ENCODE assay signal across 8 cellular contexts in the genomic region with DNA sequence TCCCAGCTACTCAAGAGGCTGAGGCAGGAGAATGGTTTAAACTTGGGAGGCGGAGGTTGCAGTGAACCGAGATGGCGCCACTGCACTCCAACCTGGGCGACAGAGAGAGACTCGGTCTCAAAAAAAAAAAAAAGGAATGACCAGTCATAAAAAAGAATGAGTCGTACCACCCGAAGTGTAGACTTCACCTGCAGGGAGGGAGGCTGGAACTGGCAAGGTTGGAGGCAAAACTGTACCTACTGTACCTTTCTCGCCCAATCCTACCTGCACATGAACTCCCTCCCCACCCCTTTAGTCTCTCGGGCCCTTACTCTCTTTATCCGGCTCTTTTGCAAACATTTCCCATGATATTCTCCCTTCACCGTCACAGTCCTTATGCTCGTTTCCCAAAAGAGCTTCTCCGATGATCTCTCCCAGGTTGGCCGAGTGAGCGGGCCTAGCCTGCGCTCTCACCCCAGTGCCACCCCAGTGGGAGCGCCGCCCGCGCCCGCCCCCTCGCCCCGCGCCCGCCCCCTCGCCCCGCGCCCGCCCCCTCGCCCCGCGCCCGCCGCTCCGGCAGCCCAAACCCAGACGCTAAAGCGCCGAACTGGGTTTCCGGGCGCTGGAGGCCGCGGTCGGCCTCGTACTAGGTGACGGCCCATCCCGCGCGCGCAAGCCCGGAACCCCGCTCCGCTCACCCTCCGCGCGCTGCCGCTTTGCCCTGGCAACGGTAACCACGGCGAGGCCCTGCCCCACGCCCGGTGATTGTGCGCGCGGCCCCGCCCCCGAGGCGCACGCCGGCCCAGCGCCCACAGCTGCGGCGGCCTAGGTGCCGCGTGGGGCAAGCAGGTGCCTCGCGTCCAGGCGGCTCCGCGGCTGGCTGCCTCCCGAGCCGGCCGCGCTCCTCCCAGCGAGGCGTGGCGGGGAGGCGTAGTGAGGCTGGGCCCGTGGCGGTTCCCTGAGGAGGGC. TPM values are rescaled to one million over a fixed set of nuclear protein-coding genes. Genes with fewer than 3 reads are reported as not detected.
DNase-seq lines count a peak whose midpoint lies in the region; ATAC-seq, FAIRE-seq and TF ChIP-seq lines count a peak whose summit lies in the region.

A gene (plus strand): TSS at position 772 of the 948 bp plus-strand sequence. CDS start 294 bp downstream, outside the sequence.

- no peak within 1 kb of the TSS for H2BK15ac ChIP-seq in H1 (ENCODE audit: low read length)

- H3K27ac ChIP-seq in H1 (ENCODE audit: low read depth, low read length), result no peak within 1 kb of the TSS

- no peak within 1 kb of the TSS for H4K5ac ChIP-seq in H1 (ENCODE audit: insufficient read length, low read depth, low read length)

- ATAC-seq in HG03354 (IDR thresholded peaks at IDR 0.05; ENCODE audit: poor library complexity, severe bottlenecking, unreplicated experiment), result peak; percentile 85
- peak; percentile 97 for ATAC-seq in activated CD8-positive, alpha-beta T cell treated with anti-CD3 and anti-CD28 coated beads, Interleukin-2, amount 10 ng/mL, durations not matched to agents 7 days and 5 days

- H3K4me1 Mint-ChIP-seq in activated CD8-positive, alpha-beta T cell treated with anti-CD3 and anti-CD28 coated beads, Interleukin-2, amount 10 ng/mL, durations not matched to agents 7 days and 5 days (ENCODE audit: low read depth), result peaks cover 26% of the 10 kb centered on the region

- peak within 1 kb of the TSS; percentile 85 to 95 for H3K4me2 ChIP-seq in H1 (ENCODE audit: insufficient read depth in 1 of 2, low read depth in 2 of 2, low read length in 2 of 2)

- no peaks in the 10 kb centered on the region for H3K79me2 ChIP-seq in H1 (ENCODE audit: control insufficient read depth in 1 of 2, insufficient read depth in 2 of 2, low read length in 2 of 2)

- H3K4me3 ChIP-seq in BJ (ENCODE audit: low read depth, low read length), result peak within 1 kb of the TSS; percentile 54
- peak within 1 kb of the TSS; percentile 53 to 69 (median 57) for H3K4me3 ChIP-seq in H1 (ENCODE audit: extremely low read depth in 1 of 4, insufficient read depth in 2 of 4, low read depth in 3 of 4, low read length in 4 of 4)
- peak within 1 kb of the TSS; percentile 40 for H3K4me3 ChIP-seq in mononuclear cell (ENCODE audit: low read length)

- H2AFZ ChIP-seq in H1 (ENCODE audit: low read length), result peak within 1 kb of the TSS; percentile 94

- CTCF ChIA-PET in BJ (lab: Yijun Ruan, JAX), result interaction anchor here (1.0 kb wide), 1 partner anchor 19 kb away, joined by 3 read pairs; no protein-coding TSS in a partner anchor
- CTCF ChIA-PET in activated CD8-positive, alpha-beta T cell treated with anti-CD3 and anti-CD28 coated beads, Interleukin-2, amount 10 ng/mL, durations not matched to agents 7 days and 5 days (lab: Charles Lee), result interaction anchor here (1.2 kb wide), 1 partner anchor 135 kb away, joined by 3 read pairs; no protein-coding TSS in a partner anchor
- CTCF ChIA-PET in H1 (lab: Charles Lee; ENCODE audit: partially characterized antibody), result interaction anchor here (1.0 to 2.1 kb wide), 7 partner anchors 12 to 146 kb away, joined by 3 to 12 read pairs (median 4); no protein-coding TSS in a partner anchor

- no peak for TF ChIP-seq EP300 in H1 (IDR thresholded peaks at IDR 0.05; ENCODE audit: borderline replicate concordance in 1 of 2, low read depth in 2 of 2, low read length in 2 of 2)

- DNase-seq in BJ (ENCODE audit: low read depth) (no peak), NCI-H526 treated with DMSO at 0.1 percent for 48 hours (lab: John Stamatoyannopoulos, UW) (peak; percentile 75), H1 (ENCODE audit: low read depth in 1 of 2, low spot score in 2 of 2) (peak in 1 of 2 experiments; percentile 77)
- peak; percentile 93 for DNase-seq in activated CD8-positive, alpha-beta T cell treated with anti-CD3 and anti-CD28 coated beads, Interleukin-2, amount 10 ng/mL, durations not matched to agents 7 days and 5 days
- peak; percentile 82 to 87 for DNase-seq in stimulated activated CD8-positive, alpha-beta memory T cell treated with anti-CD3 and anti-CD28 coated beads, Interleukin-2, amount 100 ng/mL, for 48 hours (ENCODE audit: low read depth in 2 of 2)

- no peaks in the 10 kb centered on the region for H3K79me1 ChIP-seq in H1 (ENCODE audit: low read depth, low read length)

- peak within 1 kb of the TSS; percentile 73 for H3K4me3 Mint-ChIP-seq in activated CD8-positive, alpha-beta T cell treated with anti-CD3 and anti-CD28 coated beads, Interleukin-2, amount 10 ng/mL, durations not matched to agents 7 days and 5 days

- TF ChIP-seq POLR2A in GM19099 (IDR thresholded peaks at IDR 0.05; ENCODE audit: extremely low read depth, insufficient read length, low read depth), result peak; percentile 55
- no peak for TF ChIP-seq POLR2A in H1 (IDR thresholded peaks at IDR 0.05; ENCODE audit: control extremely low read depth in 1 of 2, low read depth in 2 of 2, low read length in 2 of 2)

- no peak within 1 kb of the TSS for H4K91ac ChIP-seq in H1 (replicated peaks; ENCODE audit: insufficient read length, low read length)

- no peak within 1 kb of the TSS for H2BK120ac ChIP-seq in H1 (replicated peaks; ENCODE audit: low read depth, low read length)

- no peak; a peak in 1 of 4 replicates for TF ChIP-seq RAD21 in H1 (IDR thresholded peaks at IDR 0.05 in 1 of 2, conservative IDR thresholded peaks at IDR 0.05 in 1 of 2; ENCODE audit: low read depth in 2 of 2, low read length in 2 of 2)

- TF ChIP-seq CTCF in BJ (IDR thresholded peaks at IDR 0.05; ENCODE audit: insufficient read depth, low read depth, low read length) (no peak), H1 (IDR thresholded peaks at IDR 0.05; ENCODE audit: control extremely low read depth in 1 of 3, insufficient read depth in 1 of 3, low read depth in 1 of 3, low read length in 3 of 3) (no peak)

- peaks cover 12% of the 10 kb centered on the region for H3K27me3 ChIP-seq in BJ (ENCODE audit: control insufficient read depth, insufficient read depth, low read length)
- peaks cover 0 to 22% (median 20%) of the 10 kb centered on the region in 4 experiments; a peak in 5 of 7 replicates for H3K27me3 ChIP-seq in H1 (replicated peaks in 1 of 4; ENCODE audit: control insufficient read depth in 3 of 4, extremely low read depth in 1 of 4, insufficient read depth in 3 of 4, low read length in 3 of 4)
- H3K27me3 ChIP-seq in mononuclear cell (ENCODE audit: insufficient read depth, low read length), result no peaks in the 10 kb centered on the region

- H3K14ac ChIP-seq in H1 (ENCODE audit: insufficient read length), result no peak within 1 kb of the TSS

- H3K9ac ChIP-seq in H1 (replicated peaks in 1 of 4; ENCODE audit: extremely low read depth in 1 of 4, low read depth in 3 of 4, low read length in 3 of 4), result no peak within 1 kb of the TSS; a peak in 1 of 7 replicates

- H3K9me3 ChIP-seq in H1 (ENCODE audit: insufficient read depth in 2 of 2, low read depth in 1 of 2, low read length in 1 of 2), result no peaks in the 10 kb centered on the region
- no peaks in the 10 kb centered on the region for H3K9me3 ChIP-seq in mononuclear cell (ENCODE audit: low read depth, low read length)

- H2BK12ac ChIP-seq in H1 (ENCODE audit: low read depth, low read length), result no peak within 1 kb of the TSS; the same call in 1 of the 2 replicates

- H3K36me3 ChIP-seq in BJ (ENCODE audit: control insufficient read depth, insufficient read depth, low read length), result no peaks in the 10 kb centered on the region
- no peaks in the 10 kb centered on the region for H3K36me3 ChIP-seq in H1 (ENCODE audit: control insufficient read depth in 2 of 4, insufficient read depth in 4 of 4, low read length in 3 of 4)

- H4K20me1 ChIP-seq in H1 (replicated peaks in 1 of 2; ENCODE audit: control insufficient read depth in 1 of 2, insufficient read depth in 2 of 2, low read length in 2 of 2), result no peaks in the 10 kb centered on the region

- H3K9me3 Mint-ChIP-seq in activated CD8-positive, alpha-beta T cell treated with anti-CD3 and anti-CD28 coated beads, Interleukin-2, amount 10 ng/mL, durations not matched to agents 7 days and 5 days (ENCODE audit: insufficient read depth), result no peaks in the 10 kb centered on the region

- H2AK5ac ChIP-seq in H1 (ENCODE audit: low read depth, low read length), result no peak within 1 kb of the TSS

- H2BK5ac ChIP-seq in H1 (ENCODE audit: low read depth, low read length), result no peak within 1 kb of the TSS

- peaks cover 12% of the 10 kb centered on the region; the same call in 1 of the 2 replicates for H3K23me2 ChIP-seq in H1 (ENCODE audit: low read depth, low read length)

- H3K4ac ChIP-seq in H1 (replicated peaks; ENCODE audit: insufficient read length, low read depth, low read length), result no peak within 1 kb of the TSS

- no peaks in the 10 kb centered on the region for H3K36me3 Mint-ChIP-seq in activated CD8-positive, alpha-beta T cell treated with anti-CD3 and anti-CD28 coated beads, Interleukin-2, amount 10 ng/mL, durations not matched to agents 7 days and 5 days (ENCODE audit: low read depth)

- no peak for FAIRE-seq in H1 (lab: Jason Lieb, UNC)

- H3K27me3 Mint-ChIP-seq in activated CD8-positive, alpha-beta T cell treated with anti-CD3 and anti-CD28 coated beads, Interleukin-2, amount 10 ng/mL, durations not matched to agents 7 days and 5 days (ENCODE audit: low read depth), result peaks cover 5% of the 10 kb centered on the region

- WGBS in H1 (ENCODE audit: extremely low coverage in 1 of 2, insufficient coverage in 1 of 2, insufficient read length in 1 of 2, insufficient replicate concordance in 2 of 2, low coverage in 1 of 2, low lambda C conversion rate in 2 of 2, missing lambda C conversion rate in 1 of 2), 2 experiments, result 10% methylated on average over 41 of the region's 89 CpGs; no CpG with 5 or more reads in 1 of the 2 experiments

- no peak within 1 kb of the TSS; the same call in 1 of the 2 replicates for H3K18ac ChIP-seq in H1 (ENCODE audit: extremely low read depth, low read length)

- H3K23ac ChIP-seq in H1 (ENCODE audit: insufficient read length), result no peak within 1 kb of the TSS

- POLR2A ChIA-PET in BJ (lab: Charles Lee), result no interaction called here
- POLR2A ChIA-PET in activated CD8-positive, alpha-beta T cell treated with anti-CD3 and anti-CD28 coated beads, Interleukin-2, amount 10 ng/mL, durations not matched to agents 7 days and 5 days (lab: Charles Lee), result no interaction called here
- POLR2A ChIA-PET in H1 (lab: Charles Lee; ENCODE audit: partially characterized antibody), result no interaction called here

- no peak within 1 kb of the TSS for H2BK20ac ChIP-seq in H1 (ENCODE audit: low read length)

- H4K8ac ChIP-seq in H1 (ENCODE audit: extremely low read depth, insufficient read depth, low read length), result peak within 1 kb of the TSS; percentile 75; the same call in 1 of the 2 replicates

- no peak within 1 kb of the TSS for H3K56ac ChIP-seq in H1 (replicated peaks; ENCODE audit: insufficient read length, low read depth, low read length)

- H3K4me1 ChIP-seq in H1 (replicated peaks in 1 of 4; ENCODE audit: control insufficient read depth in 3 of 4, insufficient read depth in 4 of 4, low read length in 3 of 4) (peaks cover 0 to 11% (median 4%) of the 10 kb centered on the region in 4 experiments; a peak in 3 of 7 replicates), mononuclear cell (ENCODE audit: insufficient read depth, low read length) (peaks cover 14% of the 10 kb centered on the region)

- H3K27ac Mint-ChIP-seq in activated CD8-positive, alpha-beta T cell treated with anti-CD3 and anti-CD28 coated beads, Interleukin-2, amount 10 ng/mL, durations not matched to agents 7 days and 5 days, result peak within 1 kb of the TSS; percentile 66

RNA-seq across cellular contexts. Expression of the gene that starts here (rescaled TPM):
- polyA plus RNA-seq in BJ (2011; rRNA removed) (0.27 and 0.45 TPM in 2 replicates), H1 (2011; rRNA removed) (0.31 and 1.6 TPM in 2 replicates)
- not detected in 2 replicates for polyA minus RNA-seq in BJ (2011; rRNA and poly(A)+ RNA removed)
- 1 to 10 TPM; 1.3 to 1.6 TPM for total RNA-seq in activated CD8-positive, alpha-beta T cell treated with anti-CD3 and anti-CD28 coated beads, Interleukin-2, amount 10 ng/mL, durations not matched to agents 7 days and 5 days
- 0.39 and 1.2 TPM in 2 replicates for total RNA-seq in H1 (2021; fragmentation: NEBNext Ultra II Directional; extraction: Animal tissue kit (Norgen Biotek cat#: 25700))
- polyA plus RNA-seq in H1 (2011; cell fraction: cytosol; rRNA removed), result 0.92 TPM
- polyA plus RNA-seq in H1 (2011; cell fraction: nucleus; rRNA removed), result not detected
- polyA plus RNA-seq in H1 (2012, experiment 1 of 2), result 0.71 to 1.7 TPM (median 0.97 TPM) in 4 replicates
- 0.76 TPM for polyA plus RNA-seq in H1 (2012, experiment 2 of 2)
- 0.77 TPM for polyA plus RNA-seq in H1 (2013, experiment 1 of 2)
- 0.53 TPM for polyA plus RNA-seq in H1 (2013, experiment 2 of 2)
- 0.22 TPM in 1 of 2 replicates, not detected in the other for polyA minus RNA-seq in H1 (2011; rRNA and poly(A)+ RNA removed)
- not detected for polyA minus RNA-seq in H1 (2011; cell fraction: cytosol; rRNA and poly(A)+ RNA removed)
- polyA minus RNA-seq in H1 (2011; cell fraction: nucleus; rRNA and poly(A)+ RNA removed), result not detected
- 0.31 TPM for total RNA-seq in mononuclear cell
